36 cellular contexts compared by ENCODE assay signal in the genomic region with DNA sequence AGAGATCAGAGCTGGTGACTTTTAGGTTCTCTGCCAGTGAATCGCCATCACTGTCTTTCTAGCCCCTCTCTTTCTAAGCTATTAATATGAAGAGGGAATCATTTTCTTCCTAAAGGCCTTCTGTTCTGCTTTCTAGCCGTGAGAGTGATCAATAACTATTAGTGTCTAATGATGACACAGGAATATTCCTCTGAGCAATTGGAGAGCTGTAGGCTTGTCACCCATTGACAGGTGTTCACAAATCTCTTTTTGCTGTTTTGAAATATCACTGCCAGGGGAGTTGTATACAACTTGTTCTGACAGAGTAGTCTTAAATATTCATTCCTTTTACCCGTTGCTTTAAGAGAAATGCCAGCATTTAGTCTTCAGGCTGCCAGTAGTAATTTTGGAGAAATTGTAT. TPM values are rescaled to one million over a fixed set of nuclear protein-coding genes. Genes with fewer than 3 reads are reported as not detected.
"Had no signal": no experiment of that assay in that cellular context is flagged by ENCODE, and none has a peak within 500 bp of the region (broad histone marks: within the 10 kb centered on the region; RNA-seq: fewer than 3 reads in every experiment).

No MANE protein-coding gene starts in this region.

- H3K27ac ChIP-seq: adrenal gland, body of pancreas, brain microvascular endothelial cell, breast epithelium, VCaP had no signal

- H3K27me3 ChIP-seq: adrenal gland, body of pancreas, brain microvascular endothelial cell, breast epithelium had no signal

- H3K4me1 Mint-ChIP-seq: activated B cell treated with CpG ODN at 0.5 μM for 24 hours; activated naive CD8-positive, alpha-beta T cell treated with anti-CD3 and anti-CD28 coated beads for 36 hours; activated T-helper 17 cell treated with anti-CD3 and anti-CD28 coated beads, Interleukin-2, amount 50 U/mL, for 72 hours had no signal

- H3K36me3 ChIP-seq: adrenal gland, brain microvascular endothelial cell, breast epithelium had no signal

- H3K4me1 ChIP-seq: adrenal gland, breast epithelium had no signal

- H3K4me3 ChIP-seq: adrenal gland, body of pancreas, breast epithelium had no signal

- ATAC-seq: activated CD8-positive, alpha-beta T cell treated with anti-CD3 and anti-CD28 coated beads for 36 hours; activated naive CD4-positive, alpha-beta T cell treated with anti-CD3 and anti-CD28 coated beads, Interleukin-2, amount 50 U/mL, for 72 hours; activated T-cell treated with anti-CD3 and anti-CD28 coated beads, Interleukin-2, amount 50 U/mL, for 4 hours; activated T-cell treated with anti-CD3 and anti-CD28 coated beads, Interleukin-2, amount 50 U/mL, for 72 hours; activated T-helper 17 cell treated with anti-CD3 and anti-CD28 coated beads, Interleukin-2, amount 50 U/mL, for 72 hours; body of pancreas had no signal

- DNase-seq: activated B cell treated with CpG ODN at 0.5 μM for 24 hours; activated CD4-positive, alpha-beta memory T cell treated with anti-CD3 and anti-CD28 coated beads for 36 hours; activated CD4-positive, alpha-beta T cell treated with anti-CD3 and anti-CD28 coated beads for 4 hours; activated CD4-positive, alpha-beta T cell treated with anti-CD3 and anti-CD28 coated beads, Interleukin-2, amount 10 ng/mL, durations not matched to agents 24 days and 14 days; activated CD4-positive, alpha-beta T cell treated with anti-CD3 and anti-CD28 coated beads, Interleukin-2, amount 50 U/mL, for 1 hour; activated CD4-positive, alpha-beta T cell treated with anti-CD3 and anti-CD28 coated beads, Interleukin-2, amount 50 U/mL, for 4 hours; activated CD4-positive, CD25-positive, alpha-beta regulatory T cell treated with anti-CD3 and anti-CD28 coated beads, Interleukin-2, amount 50 U/mL, for 72 hours; activated CD8-positive, alpha-beta memory T cell treated with anti-CD3 and anti-CD28 coated beads, Interleukin-2, amount 50 U/mL, for 4 hours; activated CD8-positive, alpha-beta T cell treated with anti-CD3 and anti-CD28 coated beads for 36 hours; activated effector memory CD4-positive, alpha-beta T cell treated with anti-CD3 and anti-CD28 coated beads, Interleukin-2, amount 50 U/mL, for 16 hours; activated gamma-delta T cell treated with Interleukin-2 at 50 U/mL for 16 hours; activated naive CD4-positive, alpha-beta T cell; activated naive CD4-positive, alpha-beta T cell treated with anti-CD3 and anti-CD28 coated beads for 36 hours; activated naive CD4-positive, alpha-beta T cell treated with anti-CD3 and anti-CD28 coated beads, Interleukin-2, amount 50 U/mL, for 16 hours; activated naive CD8-positive, alpha-beta T cell treated with anti-CD3 and anti-CD28 coated beads for 36 hours; activated T-cell treated with anti-CD3 and anti-CD28 coated beads for 4 hours; activated T-cell treated with anti-CD3 and anti-CD28 coated beads, Interleukin-2, amount 50 U/mL, for 1 hour; activated T-cell treated with anti-CD3 and anti-CD28 coated beads, Interleukin-2, amount 50 U/mL, for 4 hours; activated T-cell treated with anti-CD3 and anti-CD28 coated beads, Interleukin-2, amount 50 U/mL, for 72 hours; adrenal gland; amniotic stem cell; aorta; body of pancreas; brain microvascular endothelial cell; central memory CD4-positive, alpha-beta T cell; T-helper 1 cell; T-helper 2 cell; T-helper 9 cell had no signal

- H3K36me3 Mint-ChIP-seq: activated CD4-positive, alpha-beta memory T cell treated with anti-CD3 and anti-CD28 coated beads for 36 hours; activated naive CD4-positive, alpha-beta T cell treated with anti-CD3 and anti-CD28 coated beads, Interleukin-2, amount 50 U/mL, for 72 hours; activated naive CD8-positive, alpha-beta T cell treated with anti-CD3 and anti-CD28 coated beads for 36 hours had no signal

- H3K9me3 Mint-ChIP-seq: activated B cell treated with CpG ODN at 0.5 μM for 24 hours; activated CD4-positive, alpha-beta memory T cell treated with anti-CD3 and anti-CD28 coated beads for 36 hours; activated CD4-positive, alpha-beta T cell treated with anti-CD3 and anti-CD28 coated beads, Interleukin-2, amount 10 ng/mL, durations not matched to agents 24 days and 14 days; activated CD8-positive, alpha-beta T cell treated with anti-CD3 and anti-CD28 coated beads for 36 hours; activated naive CD4-positive, alpha-beta T cell treated with anti-CD3 and anti-CD28 coated beads, Interleukin-2, amount 50 U/mL, for 72 hours; activated naive CD8-positive, alpha-beta T cell treated with anti-CD3 and anti-CD28 coated beads for 36 hours; activated T-cell treated with anti-CD3 and anti-CD28 coated beads, Interleukin-2, amount 50 U/mL, for 4 hours; activated T-cell treated with anti-CD3 and anti-CD28 coated beads, Interleukin-2, amount 50 U/mL, for 72 hours; activated T-helper 17 cell treated with anti-CD3 and anti-CD28 coated beads, Interleukin-2, amount 50 U/mL, for 72 hours; T-helper 1 cell treated with Interleukin-12 subunit alpha and Interleukin-12 subunit beta and Interleukin-4 antibody, amounts not matched to agents 30 μg/mL and 1 μg/mL, for 36 hours had no signal

- H3K27me3 Mint-ChIP-seq: activated CD4-positive, alpha-beta memory T cell treated with anti-CD3 and anti-CD28 coated beads for 36 hours had no signal

- H3K9me3 ChIP-seq: adrenal gland, body of pancreas, breast epithelium had no signal

- H3K27ac Mint-ChIP-seq: activated B cell treated with CpG ODN at 0.5 μM for 24 hours; activated CD4-positive, alpha-beta memory T cell treated with anti-CD3 and anti-CD28 coated beads for 36 hours; activated CD4-positive, alpha-beta T cell treated with anti-CD3 and anti-CD28 coated beads, Interleukin-2, amount 10 ng/mL, durations not matched to agents 24 days and 14 days; activated CD8-positive, alpha-beta T cell treated with anti-CD3 and anti-CD28 coated beads for 36 hours; activated naive CD4-positive, alpha-beta T cell treated with anti-CD3 and anti-CD28 coated beads for 36 hours; activated naive CD4-positive, alpha-beta T cell treated with anti-CD3 and anti-CD28 coated beads, Interleukin-2, amount 50 U/mL, for 72 hours; activated naive CD8-positive, alpha-beta T cell treated with anti-CD3 and anti-CD28 coated beads for 36 hours; activated T-cell treated with anti-CD3 and anti-CD28 coated beads, Interleukin-2, amount 50 U/mL, for 72 hours; activated T-helper 1 cell treated with anti-CD3 and anti-CD28 coated beads, Interleukin-12 subunit alpha, Interleukin-12 subunit beta, Interleukin-2, Interleukin-4 antibody, amounts not matched to agents 30 ng/mL and 10 ng/mL and 1 ng/mL, durations not matched to agents 14 hours and 24 hours and 36 hours; activated T-helper 17 cell treated with anti-CD3 and anti-CD28 coated beads, Interleukin-2, amount 50 U/mL, for 72 hours; T-helper 1 cell treated with Interleukin-12 subunit alpha and Interleukin-12 subunit beta and Interleukin-4 antibody, amounts not matched to agents 30 μg/mL and 1 μg/mL, for 36 hours; T-helper 2 cell treated with Interferon-gamma antibody and Interleukin-4, amounts not matched to agents 5 μg/mL and 100 μg/mL, for 36 hours had no signal

- H3K4me3 Mint-ChIP-seq: activated B cell treated with CpG ODN at 0.5 μM for 24 hours; activated CD4-positive, alpha-beta memory T cell treated with anti-CD3 and anti-CD28 coated beads for 36 hours; activated CD4-positive, alpha-beta T cell treated with anti-CD3 and anti-CD28 coated beads, Interleukin-2, amount 10 ng/mL, durations not matched to agents 24 days and 14 days; activated CD8-positive, alpha-beta T cell treated with anti-CD3 and anti-CD28 coated beads for 36 hours; activated naive CD4-positive, alpha-beta T cell treated with anti-CD3 and anti-CD28 coated beads for 36 hours; activated naive CD8-positive, alpha-beta T cell treated with anti-CD3 and anti-CD28 coated beads for 36 hours; activated T-cell treated with anti-CD3 and anti-CD28 coated beads, Interleukin-2, amount 50 U/mL, for 4 hours; activated T-cell treated with anti-CD3 and anti-CD28 coated beads, Interleukin-2, amount 50 U/mL, for 72 hours; activated T-helper 1 cell treated with anti-CD3 and anti-CD28 coated beads, Interleukin-12 subunit alpha, Interleukin-12 subunit beta, Interleukin-2, Interleukin-4 antibody, amounts not matched to agents 30 ng/mL and 10 ng/mL and 1 ng/mL, durations not matched to agents 14 hours and 24 hours and 36 hours; activated T-helper 17 cell treated with anti-CD3 and anti-CD28 coated beads, Interleukin-2, amount 50 U/mL, for 72 hours; T-helper 1 cell treated with Interleukin-12 subunit alpha and Interleukin-12 subunit beta and Interleukin-4 antibody, amounts not matched to agents 30 μg/mL and 1 μg/mL, for 36 hours; T-helper 2 cell treated with Interferon-gamma antibody and Interleukin-4, amounts not matched to agents 5 μg/mL and 100 μg/mL, for 36 hours had no signal

RNA-seq across cellular contexts. Expression of a gene that starts 13.9 kb away (rescaled TPM):
- total RNA-seq: activated CD4-positive, alpha-beta T cell treated with anti-CD3 and anti-CD28 coated beads, Interleukin-2, amount 10 ng/mL, durations not matched to agents 24 days and 14 days; activated CD8-positive, alpha-beta memory T cell treated with anti-CD3 and anti-CD28 coated beads for 36 hours; activated T-helper 1 cell treated with anti-CD3 and anti-CD28 coated beads, Interleukin-12 subunit alpha, Interleukin-12 subunit beta, Interleukin-2, Interleukin-4 antibody, amounts not matched to agents 30 ng/mL and 10 ng/mL and 1 ng/mL, durations not matched to agents 14 hours and 24 hours and 36 hours had no signal
